Comparison of ENCODE assay signal across 12 cellular contexts in genomic region chr2:1237785-1238184, GRCh38.
DNase-seq lines count a peak whose midpoint lies in the region; ATAC-seq and TF ChIP-seq lines count a peak whose summit lies in the region.
"Had no signal": no experiment of that assay in that cellular context is flagged by ENCODE, and none has a peak within 500 bp of the region (broad histone marks: within the 10 kb centered on the region; RNA-seq: fewer than 3 reads in every experiment).

No MANE protein-coding gene starts in this region.

- H3K4me3 ChIP-seq in mesenchymal stem cell (ENCODE audit: insufficient read depth in 1 of 2, low read depth in 1 of 2, low read length in 2 of 2), result no peak overlapping the region

- no peak for TF ChIP-seq CTCF in VCaP (conservative IDR thresholded peaks at IDR 0.05)
- TF ChIP-seq CTCF in H9 (conservative IDR thresholded peaks at IDR 0.05), result no peak

- WGBS in mesenchymal stem cell, result 81% methylated on average over 17 of the region's 18 CpGs
- no CpG with 5 or more reads among the region's 18 CpGs for WGBS in H9 (ENCODE audit: extremely low coverage, insufficient read length, low lambda C conversion rate)

- H4K20me1 ChIP-seq in H9 (ENCODE audit: control insufficient read depth, insufficient read depth, insufficient read length), result no peaks in the 10 kb centered on the region

- no peak for DNase-seq in mesenchymal stem cell
- no peak for DNase-seq in stimulated activated effector memory CD8-positive, alpha-beta T cell treated with anti-CD3 and anti-CD28 coated beads, Interleukin-12 subunit alpha, Interleukin-12 subunit beta, amount 100 ng/mL, for 72 hours (ENCODE audit: low spot score in 2 of 2)
- DNase-seq in NOMO-1 (lab: John Stamatoyannopoulos, UW; ENCODE audit: unreplicated experiment in 2 of 2), result no peak
- no peak for DNase-seq in NCI-H226
- no peak for DNase-seq in H9
- DNase-seq: C1 segment of cervical spinal cord; Calu3; CD4-positive, alpha-beta T cell; DMS 273 treated with DMSO at 0.1 percent for 48 hours had no signal

- H3K23me2 ChIP-seq in H9 (ENCODE audit: insufficient read length, low read depth, low read length, poor library complexity, severe bottlenecking), result no peaks in the 10 kb centered on the region

- H3K4me3 Mint-ChIP-seq in stimulated activated effector memory CD8-positive, alpha-beta T cell treated with anti-CD3 and anti-CD28 coated beads, Interleukin-12 subunit alpha, Interleukin-12 subunit beta, amount 100 ng/mL, for 72 hours, result no peak overlapping the region
- H3K4me3 Mint-ChIP-seq in H9, result no peak overlapping the region
- H3K4me3 Mint-ChIP-seq: CD4-positive, alpha-beta T cell; IgD-negative memory B cell had no signal

- H3K4me2 ChIP-seq in mesenchymal stem cell (ENCODE audit: low read length, poor library complexity, severe bottlenecking), result peak overlapping the region; percentile 60
- no peak overlapping the region for H3K4me2 ChIP-seq in H9 (ENCODE audit: insufficient read depth, insufficient read length, low read length)

- H2AFZ ChIP-seq in mesenchymal stem cell (ENCODE audit: low read depth, low read length), result no peak overlapping the region
- H2AFZ ChIP-seq in H9 (ENCODE audit: low read length), result no peak overlapping the region

- H3K14ac ChIP-seq in mesenchymal stem cell (ENCODE audit: low read length in 2 of 2) (no peak overlapping the region), H9 (ENCODE audit: insufficient read depth, low read length) (no peak overlapping the region)

- H3K23ac ChIP-seq in mesenchymal stem cell (ENCODE audit: low read length in 2 of 2), result no peak overlapping the region
- H3K23ac ChIP-seq in H9 (ENCODE audit: insufficient read length, low read depth, low read length), result no peak overlapping the region

- H4K91ac ChIP-seq in mesenchymal stem cell (ENCODE audit: low read length) (no peak overlapping the region), H9 (ENCODE audit: insufficient read length, low read depth, low read length) (no peak overlapping the region)

- no peak overlapping the region for H4K5ac ChIP-seq in H9 (ENCODE audit: insufficient read length, low read depth, low read length)

- H3K56ac ChIP-seq in H9 (ENCODE audit: insufficient read length, low read depth, low read length), result no peak overlapping the region

- no peaks in the 10 kb centered on the region for H3K9me3 Mint-ChIP-seq in stimulated activated effector memory CD8-positive, alpha-beta T cell treated with anti-CD3 and anti-CD28 coated beads, Interleukin-12 subunit alpha, Interleukin-12 subunit beta, amount 100 ng/mL, for 72 hours
- no peaks in the 10 kb centered on the region for H3K9me3 Mint-ChIP-seq in H9
- H3K9me3 Mint-ChIP-seq: CD4-positive, alpha-beta T cell; IgD-negative memory B cell had no signal

- no peak overlapping the region for H2AK5ac ChIP-seq in mesenchymal stem cell (ENCODE audit: low read length, severe bottlenecking)
- H2AK5ac ChIP-seq in H9 (ENCODE audit: insufficient read length, low read length), result no peak overlapping the region

- H3K18ac ChIP-seq in mesenchymal stem cell (ENCODE audit: low read depth in 1 of 2, low read length in 2 of 2) (no peak overlapping the region), H9 (ENCODE audit: insufficient read length, low read depth, low read length) (no peak overlapping the region)

- H3K9ac ChIP-seq in mesenchymal stem cell (ENCODE audit: low read length), result no peak overlapping the region
- H3K9ac ChIP-seq in H9 (ENCODE audit: extremely low read depth, insufficient read length, low read length), result no peak overlapping the region

- no peak overlapping the region for H2BK5ac ChIP-seq in mesenchymal stem cell (ENCODE audit: low read depth, low read length, poor library complexity, severe bottlenecking)
- H2BK5ac ChIP-seq in H9 (ENCODE audit: insufficient read length, low read length), result no peak overlapping the region

- H4K8ac ChIP-seq in mesenchymal stem cell (ENCODE audit: low read length), result no peak overlapping the region
- H4K8ac ChIP-seq in H9 (replicated peaks; ENCODE audit: insufficient read length, low read depth, low read length), result no peak overlapping the region

- H3K27ac Mint-ChIP-seq in stimulated activated effector memory CD8-positive, alpha-beta T cell treated with anti-CD3 and anti-CD28 coated beads, Interleukin-12 subunit alpha, Interleukin-12 subunit beta, amount 100 ng/mL, for 72 hours, result no peak overlapping the region
- no peak overlapping the region for H3K27ac Mint-ChIP-seq in H9
- H3K27ac Mint-ChIP-seq: CD4-positive, alpha-beta T cell; IgD-negative memory B cell had no signal

- H3K27me3 ChIP-seq in mesenchymal stem cell (ENCODE audit: control insufficient read depth in 1 of 2, insufficient read depth in 1 of 2, low read length in 2 of 2) (peaks cover 0 to 12% of the 10 kb centered on the region in 2 experiments), H9 (ENCODE audit: insufficient read depth, low read length) (no peaks in the 10 kb centered on the region)

- H3K36me3 ChIP-seq in mesenchymal stem cell (ENCODE audit: control insufficient read depth in 1 of 2, insufficient read depth in 2 of 2, low read depth in 1 of 2, low read length in 2 of 2), result no peaks in the 10 kb centered on the region

- H2BK12ac ChIP-seq in mesenchymal stem cell (ENCODE audit: low read length in 2 of 2), result no peak overlapping the region
- H2BK12ac ChIP-seq in H9 (ENCODE audit: insufficient read length, low read depth, low read length), result no peak overlapping the region

- peaks cover 34% of the 10 kb centered on the region for H3K4me1 ChIP-seq in mesenchymal stem cell (ENCODE audit: control insufficient read depth, insufficient read depth, low read depth, low read length)
- no peaks in the 10 kb centered on the region; the same call in 1 of the 2 replicates for H3K4me1 ChIP-seq in H9 (ENCODE audit: insufficient read depth, low read length)

- H3T11ph ChIP-seq in H9 (ENCODE audit: low read length), result no peak overlapping the region

- no peaks in the 10 kb centered on the region for H3K4me1 Mint-ChIP-seq in stimulated activated effector memory CD8-positive, alpha-beta T cell treated with anti-CD3 and anti-CD28 coated beads, Interleukin-12 subunit alpha, Interleukin-12 subunit beta, amount 100 ng/mL, for 72 hours
- H3K4me1 Mint-ChIP-seq in H9, result peaks cover 5 to 10% of the 10 kb centered on the region in 2 experiments

- no peaks in the 10 kb centered on the region for H3K36me3 Mint-ChIP-seq in stimulated activated effector memory CD8-positive, alpha-beta T cell treated with anti-CD3 and anti-CD28 coated beads, Interleukin-12 subunit alpha, Interleukin-12 subunit beta, amount 100 ng/mL, for 72 hours
- no peaks in the 10 kb centered on the region for H3K36me3 Mint-ChIP-seq in H9 (ENCODE audit: insufficient read depth in 1 of 3, low read depth in 3 of 3)
- H3K36me3 Mint-ChIP-seq: IgD-negative memory B cell had no signal

- H2BK15ac ChIP-seq in mesenchymal stem cell (ENCODE audit: low read depth, poor library complexity, severe bottlenecking) (no peak overlapping the region), H9 (ENCODE audit: low read depth, low read length) (no peak overlapping the region)

- no peak overlapping the region for H2BK20ac ChIP-seq in H9 (ENCODE audit: low read depth, low read length, poor library complexity, severe bottlenecking)

- no peak overlapping the region for H3K4ac ChIP-seq in mesenchymal stem cell (ENCODE audit: low read depth in 1 of 2, low read length in 2 of 2)
- H3K4ac ChIP-seq in H9 (ENCODE audit: low read depth, low read length), result no peak overlapping the region

- no peaks in the 10 kb centered on the region for H3K9me3 ChIP-seq in mesenchymal stem cell (ENCODE audit: control insufficient read depth, low read length)
- H3K9me3 ChIP-seq in H9 (ENCODE audit: control insufficient read depth, low read depth, low read length), result no peaks in the 10 kb centered on the region

- H3K79me2 ChIP-seq in H9 (ENCODE audit: insufficient read depth, low read length), result no peaks in the 10 kb centered on the region

- no peak overlapping the region for H2BK120ac ChIP-seq in mesenchymal stem cell (ENCODE audit: low read depth, low read length)
- H2BK120ac ChIP-seq in H9 (ENCODE audit: low read depth, low read length, poor library complexity, severe bottlenecking), result no peak overlapping the region

- H3K27ac ChIP-seq in VCaP, result peak overlapping the region; percentile 15; the same call in 1 of the 2 replicates
- no peak overlapping the region for H3K27ac ChIP-seq in mesenchymal stem cell (ENCODE audit: low read length, poor library complexity, severe bottlenecking)
- no peak overlapping the region for H3K27ac ChIP-seq in H9 (ENCODE audit: insufficient read length, low read depth, low read length)

- ATAC-seq in stimulated activated effector memory CD8-positive, alpha-beta T cell treated with anti-CD3 and anti-CD28 coated beads, Interleukin-12 subunit alpha, Interleukin-12 subunit beta, amount 100 ng/mL, for 72 hours, result peak; percentile 32
- ATAC-seq: HCT116 had no signal

- H3K79me1 ChIP-seq in mesenchymal stem cell (replicated peaks; ENCODE audit: low read length, poor library complexity, severe bottlenecking) (no peaks in the 10 kb centered on the region), H9 (ENCODE audit: insufficient read depth, low read depth, low read length, poor library complexity, severe bottlenecking) (no peaks in the 10 kb centered on the region)

- H3K27me3 Mint-ChIP-seq in H9 (ENCODE audit: low read depth), result no peaks in the 10 kb centered on the region
- H3K27me3 Mint-ChIP-seq: CD4-positive, alpha-beta T cell had no signal
